In the genomic region with DNA sequence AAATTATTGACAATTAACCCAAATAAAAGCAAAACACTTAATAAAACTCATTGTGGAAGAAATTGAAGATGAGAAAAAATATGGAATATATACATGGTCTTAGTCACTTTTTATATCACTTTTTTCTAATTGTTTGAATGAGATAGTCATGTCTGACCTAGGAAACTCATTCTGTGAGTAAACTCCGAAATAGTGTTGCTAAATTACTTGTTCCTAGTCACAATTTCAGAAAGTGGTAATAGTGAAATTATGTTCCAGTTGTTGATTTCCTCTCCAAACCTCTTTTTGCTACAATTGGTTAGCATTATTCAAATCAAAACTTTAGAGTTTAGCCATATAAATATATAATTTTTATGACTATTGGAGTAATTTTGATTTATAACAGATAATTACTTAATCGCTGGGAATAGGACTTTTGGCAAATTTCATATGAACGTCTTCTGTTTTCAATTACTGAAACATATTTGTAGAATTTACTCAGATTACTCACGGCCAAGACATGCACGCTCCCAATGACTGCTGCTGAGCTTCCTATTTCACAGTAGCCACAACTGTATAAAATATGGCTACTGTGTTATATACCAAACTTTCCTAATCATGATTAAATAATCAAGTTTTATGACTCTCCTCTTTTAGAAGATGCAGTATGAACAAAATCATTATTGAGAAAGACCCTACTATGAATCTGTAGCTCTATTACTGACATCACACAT, we compare ENCODE assay signal across 7 cellular contexts.
DNase-seq lines count a peak whose midpoint lies in the region; ATAC-seq, FAIRE-seq and TF ChIP-seq lines count a peak whose summit lies in the region.
"Not testable (repeated sequence)": the region's sequence is repeated elsewhere in the genome, so short reads cannot be mapped to it uniquely, and the experiment has no call there.

No MANE protein-coding gene starts in this region.

- H3K9me2 ChIP-seq in GM23248 (ENCODE audit: insufficient read depth), result not testable (repeated sequence)

- H3K4me3 ChIP-seq in AG10803 (ENCODE audit: low read length), result not testable (repeated sequence)
- H3K4me3 ChIP-seq in GM23248, result peak overlapping the region; percentile 47

- peaks cover 18% of the 10 kb centered on the region for H3K4me1 ChIP-seq in GM23248 (ENCODE audit: insufficient read depth)

- H3K79me2 ChIP-seq in GM23248 (ENCODE audit: insufficient read depth), result not testable (repeated sequence)

- DNase-seq in AG10803 (ENCODE audit: low read depth) (peak; percentile 40), GM23248 (peak; percentile 51)

- in situ Hi-C loops in GM23248 (cut with MboI), result not testable (repeated sequence)

- H3K9ac ChIP-seq in GM23248, result not testable (repeated sequence)

- H3K36me3 ChIP-seq in GM23248 (ENCODE audit: low read depth), result not testable (repeated sequence)

- H3K9me3 ChIP-seq in GM23248 (ENCODE audit: low read depth), result not testable (repeated sequence)

- not testable (repeated sequence) for H2AFZ ChIP-seq in GM23248

- H4K20me1 ChIP-seq in GM23248 (ENCODE audit: insufficient read depth), result not testable (repeated sequence)

- 0 to 2% methylated on average over 3 of the region's 5 CpGs for WGBS in GM23248 (ENCODE audit: low coverage in 1 of 2, low lambda C conversion rate in 2 of 2, missing lambda C conversion rate in 2 of 2), 2 experiments

- not testable (repeated sequence) for H3K27me3 ChIP-seq in GM23248 (replicated peaks; ENCODE audit: insufficient read depth)

- H3K27ac ChIP-seq in GM23248, result peak overlapping the region; percentile 76

- TF ChIP-seq CTCF in AG10803 (conservative IDR thresholded peaks at IDR 0.05; ENCODE audit: low read length), result not testable (repeated sequence)

- H3K4me2 ChIP-seq in GM23248 (ENCODE audit: unreplicated experiment), result peak overlapping the region; percentile 55

- ATAC-seq in GM18499 (IDR thresholded peaks at IDR 0.05; ENCODE audit: insufficient read depth, unreplicated experiment) (peak; percentile 44), GM18870 (IDR thresholded peaks at IDR 0.05; ENCODE audit: unreplicated experiment) (peak; percentile 41), HG02884 (IDR thresholded peaks at IDR 0.05; ENCODE audit: unreplicated experiment) (peak; percentile 62), HG03439 (IDR thresholded peaks at IDR 0.05; ENCODE audit: unreplicated experiment) (peak; percentile 49)

- FAIRE-seq in endometrium (lab: Jason Lieb, UNC), result peak; percentile 35

- H3F3A ChIP-seq in GM23248 (ENCODE audit: insufficient read depth), result peaks cover 14% of the 10 kb centered on the region; the same call in 1 of the 2 replicates
